ENCODE assay signal across 24 cellular contexts in genomic region chr17:73268582-73269328, GRCh38. TPM values are rescaled to one million over a fixed set of nuclear protein-coding genes. Genes with fewer than 3 reads are reported as not detected.
DNase-seq lines count a peak whose midpoint lies in the region; ATAC-seq and TF ChIP-seq lines count a peak whose summit lies in the region.
"Had no signal": no experiment of that assay in that cellular context is flagged by ENCODE, and none has a peak within 500 bp of the region (broad histone marks: within the 10 kb centered on the region; RNA-seq: fewer than 3 reads in every experiment).

No MANE protein-coding gene starts in this region.

- WGBS in aorta, 2 donors, result 88 to 90% methylated on average over 9 of the region's 9 CpGs

- H3K9me3 Mint-ChIP-seq in activated CD8-positive, alpha-beta T cell treated with anti-CD3 and anti-CD28 coated beads for 36 hours, result no peaks in the 10 kb centered on the region
- no peaks in the 10 kb centered on the region for H3K9me3 Mint-ChIP-seq in activated CD8-positive, alpha-beta T cell treated with anti-CD3 and anti-CD28 coated beads, Interleukin-2, amount 10 ng/mL, durations not matched to agents 7 days and 5 days (ENCODE audit: insufficient read depth)
- H3K9me3 Mint-ChIP-seq: T-cell had no signal

- CTCF ChIA-PET in activated CD8-positive, alpha-beta T cell treated with anti-CD3 and anti-CD28 coated beads for 36 hours (lab: Charles Lee), result interaction anchor here (1.5 kb wide), 1 partner anchor 13 kb away, joined by 6 read pairs; no protein-coding TSS in a partner anchor
- CTCF ChIA-PET in activated CD8-positive, alpha-beta T cell treated with anti-CD3 and anti-CD28 coated beads, Interleukin-2, amount 10 ng/mL, durations not matched to agents 7 days and 5 days (lab: Charles Lee), result no interaction called here
- CTCF ChIA-PET in PC-9 (lab: Charles Lee), result no interaction called here

- intact Hi-C loops in activated CD8-positive, alpha-beta T cell treated with anti-CD3 and anti-CD28 coated beads for 36 hours (cut with micrococcal nuclease), result no loop called here
- intact Hi-C loops in PC-9 (cut with micrococcal nuclease; ENCODE audit: unreplicated experiment) (loop anchor here (1.0 kb wide), 1 partner anchor 43 kb away; no protein-coding TSS in a partner anchor), aorta (cut with DNase I) (no loop called here)

- no peak overlapping the region for H2AFZ ChIP-seq in PC-9

- H3K79me2 ChIP-seq in PC-9 (ENCODE audit: low read depth), result no peaks in the 10 kb centered on the region

- H3K4me3 Mint-ChIP-seq in activated CD8-positive, alpha-beta T cell treated with anti-CD3 and anti-CD28 coated beads for 36 hours, result no peak overlapping the region
- H3K4me3 Mint-ChIP-seq in activated CD8-positive, alpha-beta T cell treated with anti-CD3 and anti-CD28 coated beads, Interleukin-2, amount 10 ng/mL, durations not matched to agents 7 days and 5 days, result no peak overlapping the region
- H3K4me3 Mint-ChIP-seq: T-cell had no signal

- no peaks in the 10 kb centered on the region for H4K20me1 ChIP-seq in PC-9 (ENCODE audit: insufficient read depth)
- H4K20me1 ChIP-seq: BLaER1 had no signal

- no peaks in the 10 kb centered on the region for H3K9me2 ChIP-seq in PC-9 (ENCODE audit: insufficient read depth)

- BruUV-seq in PC-9 (replicated peaks; lab: Mats Ljungman, UMichigan), result no TSS peak

- no peak for TF ChIP-seq CTCF in activated CD8-positive, alpha-beta T cell treated with anti-CD3 and anti-CD28 coated beads for 36 hours (IDR thresholded peaks at IDR 0.05)
- TF ChIP-seq CTCF in PC-9 (conservative IDR thresholded peaks at IDR 0.05), result no peak

- H3K4me1 Mint-ChIP-seq in activated CD8-positive, alpha-beta T cell treated with anti-CD3 and anti-CD28 coated beads for 36 hours (ENCODE audit: low read depth), result no peaks in the 10 kb centered on the region
- no peaks in the 10 kb centered on the region for H3K4me1 Mint-ChIP-seq in activated CD8-positive, alpha-beta T cell treated with anti-CD3 and anti-CD28 coated beads, Interleukin-2, amount 10 ng/mL, durations not matched to agents 7 days and 5 days (ENCODE audit: low read depth)
- H3K4me1 Mint-ChIP-seq: T-cell had no signal

- peak overlapping the region; percentile 51 for H3K4me2 ChIP-seq in PC-9
- H3K4me2 ChIP-seq: BLaER1 had no signal

- H3K27ac Mint-ChIP-seq in activated CD8-positive, alpha-beta T cell treated with anti-CD3 and anti-CD28 coated beads for 36 hours, result no peak overlapping the region
- H3K27ac Mint-ChIP-seq in activated CD8-positive, alpha-beta T cell treated with anti-CD3 and anti-CD28 coated beads, Interleukin-2, amount 10 ng/mL, durations not matched to agents 7 days and 5 days, result no peak overlapping the region
- H3K27ac Mint-ChIP-seq: T-cell had no signal

- DNase-seq in activated CD8-positive, alpha-beta T cell treated with anti-CD3 and anti-CD28 coated beads for 36 hours, result no peak
- DNase-seq in activated CD8-positive, alpha-beta T cell treated with anti-CD3 and anti-CD28 coated beads, Interleukin-2, amount 10 ng/mL, durations not matched to agents 7 days and 5 days, result no peak
- DNase-seq in PC-9, result no peak
- DNase-seq in aorta, result no peak
- DNase-seq in COR-L47 (lab: John Stamatoyannopoulos, UW), result no peak
- no peak for DNase-seq in cortex of kidney (lab: John Stamatoyannopoulos, UW)
- DNase-seq: activated CD4-positive, alpha-beta T cell treated with anti-CD3 and anti-CD28 coated beads for 48 hours; effector CD4-positive, alpha-beta T cell; GDM1; Karpas-422; mesendoderm; NCI-H1436 treated with DMSO at 0.1 percent for 48 hours; NCI-H774; Peyer's patch; psoas muscle; stimulated activated CD4-positive, alpha-beta T cell treated with anti-CD3 and anti-CD28 coated beads, Interleukin-2, amount 100 ng/mL, for 48 hours; T-cell had no signal

- H3K36me3 ChIP-seq in PC-9 (ENCODE audit: low read depth), result no peaks in the 10 kb centered on the region
- no peaks in the 10 kb centered on the region for H3K36me3 ChIP-seq in aorta (ENCODE audit: control insufficient read depth in 1 of 2, insufficient read depth in 2 of 2, low read length in 1 of 2)
- H3K36me3 ChIP-seq: BLaER1, Peyer's patch had no signal

- H3K27ac ChIP-seq in PC-9, result peak overlapping the region; percentile 53
- peak overlapping the region; percentile 27 for H3K27ac ChIP-seq in layer of hippocampus (ENCODE audit: low read depth, low read length)
- no peak overlapping the region for H3K27ac ChIP-seq in aorta (ENCODE audit: low read depth in 1 of 2, low read length in 2 of 2)
- H3K27ac ChIP-seq: BLaER1, Peyer's patch, psoas muscle, skin epidermis had no signal

- H3K27me3 ChIP-seq in PC-9 (ENCODE audit: insufficient read depth, low read depth), result no peaks in the 10 kb centered on the region
- H3K27me3 ChIP-seq in layer of hippocampus (ENCODE audit: control insufficient read depth, insufficient read depth, low read length), result no peaks in the 10 kb centered on the region
- H3K27me3 ChIP-seq in aorta (ENCODE audit: control insufficient read depth in 1 of 2, insufficient read depth in 2 of 2, low read length in 1 of 2), result no peaks in the 10 kb centered on the region
- H3K27me3 ChIP-seq: BLaER1, Peyer's patch had no signal

- no peaks in the 10 kb centered on the region for H3K36me3 Mint-ChIP-seq in activated CD8-positive, alpha-beta T cell treated with anti-CD3 and anti-CD28 coated beads for 36 hours (ENCODE audit: low read depth)
- no peaks in the 10 kb centered on the region for H3K36me3 Mint-ChIP-seq in activated CD8-positive, alpha-beta T cell treated with anti-CD3 and anti-CD28 coated beads, Interleukin-2, amount 10 ng/mL, durations not matched to agents 7 days and 5 days (ENCODE audit: low read depth)
- H3K36me3 Mint-ChIP-seq: T-cell had no signal

- peak; percentile 45 for ATAC-seq in activated CD8-positive, alpha-beta T cell treated with anti-CD3 and anti-CD28 coated beads for 36 hours
- no peak for ATAC-seq in activated CD8-positive, alpha-beta T cell treated with anti-CD3 and anti-CD28 coated beads, Interleukin-2, amount 10 ng/mL, durations not matched to agents 7 days and 5 days
- peak; percentile 11 for ATAC-seq in aorta (ENCODE audit: low FRiP score)
- no peak for ATAC-seq in HG02610 (IDR thresholded peaks at IDR 0.05; ENCODE audit: unreplicated experiment)
- ATAC-seq: esophagus mucosa had no signal

- H3K4me3 ChIP-seq in PC-9, result no peak overlapping the region
- H3K4me3 ChIP-seq in aorta (ENCODE audit: low read length in 2 of 2), result no peak overlapping the region
- H3K4me3 ChIP-seq: BLaER1, Peyer's patch, psoas muscle, skin epidermis had no signal

- POLR2A ChIA-PET in activated CD8-positive, alpha-beta T cell treated with anti-CD3 and anti-CD28 coated beads for 36 hours (lab: Charles Lee), result no interaction called here
- POLR2A ChIA-PET in activated CD8-positive, alpha-beta T cell treated with anti-CD3 and anti-CD28 coated beads, Interleukin-2, amount 10 ng/mL, durations not matched to agents 7 days and 5 days (lab: Charles Lee), result no interaction called here
- POLR2A ChIA-PET in PC-9 (lab: Charles Lee; ENCODE audit: unreplicated experiment), result interaction anchor here (0.6 to 1.1 kb wide), 2 partner anchors 37 to 39 kb away, joined by 4 to 5 read pairs; a partner anchor contains a TSS

- peaks cover 2% of the 10 kb centered on the region for H3K27me3 Mint-ChIP-seq in activated CD8-positive, alpha-beta T cell treated with anti-CD3 and anti-CD28 coated beads for 36 hours
- H3K27me3 Mint-ChIP-seq in activated CD8-positive, alpha-beta T cell treated with anti-CD3 and anti-CD28 coated beads, Interleukin-2, amount 10 ng/mL, durations not matched to agents 7 days and 5 days (ENCODE audit: low read depth), result no peaks in the 10 kb centered on the region
- H3K27me3 Mint-ChIP-seq: T-cell had no signal

- H3F3A ChIP-seq in PC-9 (ENCODE audit: insufficient read depth, low read depth), result peaks cover 6% of the 10 kb centered on the region; the same call in 1 of the 2 replicates

- H3K9me3 ChIP-seq in PC-9 (ENCODE audit: insufficient read depth, low read depth), result no peaks in the 10 kb centered on the region
- H3K9me3 ChIP-seq in aorta (ENCODE audit: control insufficient read depth, low read length), result no peaks in the 10 kb centered on the region
- H3K9me3 ChIP-seq: Peyer's patch, psoas muscle had no signal

- H3K4me1 ChIP-seq in PC-9 (replicated peaks; ENCODE audit: insufficient read depth) (peaks cover 22% of the 10 kb centered on the region), aorta (ENCODE audit: control insufficient read depth in 1 of 2, insufficient read depth in 2 of 2, low read length in 2 of 2) (no peaks in the 10 kb centered on the region)
- H3K4me1 ChIP-seq: Peyer's patch, psoas muscle had no signal

RNA-seq across cellular contexts. Expression of gene CPSF4L, which starts 7.1 kb away (rescaled TPM):
- not detected for total RNA-seq in activated CD8-positive, alpha-beta T cell treated with anti-CD3 and anti-CD28 coated beads for 36 hours
- total RNA-seq in activated CD8-positive, alpha-beta T cell treated with anti-CD3 and anti-CD28 coated beads, Interleukin-2, amount 10 ng/mL, durations not matched to agents 7 days and 5 days, result not detected
- total RNA-seq in PC-9 (2021) (0.52 TPM in 1 of 2 replicates, not detected in the other), aorta (under 1 TPM in 1 of 2 donors, not detected in 1; 0.81 TPM)
- not detected for polyA plus RNA-seq in aorta
- total RNA-seq: A673, esophagus mucosa, Peyer's patch, psoas muscle, T-cell had no signal
- polyA plus RNA-seq: neural cell, psoas muscle had no signal

RNA-seq across cellular contexts. Expression of gene CDC42EP4, which starts 43.0 kb away (rescaled TPM):
- total RNA-seq in activated CD8-positive, alpha-beta T cell treated with anti-CD3 and anti-CD28 coated beads for 36 hours, result 1 to 10 TPM in 1 of 2 experiments, under 1 TPM in 1; 0.72 to 1.1 TPM
- 1 to 10 TPM in 1 of 2 experiments, under 1 TPM in 1; 0.58 to 1.1 TPM for total RNA-seq in activated CD8-positive, alpha-beta T cell treated with anti-CD3 and anti-CD28 coated beads, Interleukin-2, amount 10 ng/mL, durations not matched to agents 7 days and 5 days
- total RNA-seq in PC-9 (2021), result 48.4 and 52.0 TPM in 2 replicates
- 10 to 100 TPM; 62.8 to 73.7 TPM for total RNA-seq in aorta
- 10 to 100 TPM; 23.6 to 23.8 TPM for polyA plus RNA-seq in aorta

Comparison
In these comparisons a context has a peak if more than half of its experiments do, and no peak if none do; other contexts are left out.
1. ATAC-seq: peak in activated CD8-positive, alpha-beta T cell treated with anti-CD3 and anti-CD28 coated beads for 36 hours (single experiment) and aorta (single experiment); none in activated CD8-positive, alpha-beta T cell treated with anti-CD3 and anti-CD28 coated beads, Interleukin-2, amount 10 ng/mL, durations not matched to agents 7 days and 5 days (single experiment) and HG02610 (single experiment).
2. H3K27ac ChIP-seq: peak in PC-9 (single experiment) and layer of hippocampus (single experiment); none in aorta (0 of 2).
3. RNA of gene CDC42EP4, which starts 43.0 kb away (total RNA-seq): 62.8 to 73.7 TPM in aorta and 48.4 to 52.0 TPM in PC-9; 0.72 to 1.1 TPM in activated CD8-positive, alpha-beta T cell treated with anti-CD3 and anti-CD28 coated beads for 36 hours and 0.58 to 1.1 TPM in activated CD8-positive, alpha-beta T cell treated with anti-CD3 and anti-CD28 coated beads, Interleukin-2, amount 10 ng/mL, durations not matched to agents 7 days and 5 days; every median in the first group is over 10 times any median in the second.